8 cellular contexts compared by ENCODE assay signal in the genomic region with DNA sequence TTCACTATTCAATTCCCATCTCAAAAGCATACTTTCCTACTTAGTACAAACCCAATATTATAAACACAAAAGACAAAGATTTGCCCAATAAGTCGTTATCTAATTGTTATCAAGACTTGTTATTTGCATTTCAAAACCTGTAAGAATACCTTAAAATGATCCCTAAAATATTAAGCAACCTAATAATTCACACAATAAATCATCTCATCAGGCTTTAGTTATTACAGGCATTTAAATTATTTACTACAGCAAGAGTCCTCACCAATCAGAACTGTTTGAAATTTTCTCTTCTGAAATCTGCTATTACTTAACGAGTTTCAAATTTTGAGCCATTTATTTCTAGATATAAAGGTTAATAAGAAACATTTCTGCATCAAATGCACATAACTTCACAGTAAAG. TPM values are rescaled to one million over a fixed set of nuclear protein-coding genes. Genes with fewer than 3 reads are reported as not detected.
DNase-seq lines count a peak whose midpoint lies in the region; ATAC-seq lines count a peak whose summit lies in the region.

No MANE protein-coding gene starts in this region.

- POLR2A ChIA-PET in activated CD4-positive, alpha-beta T cell treated with anti-CD3 and anti-CD28 coated beads for 36 hours (lab: Charles Lee): no interaction called here

- H3K4me3 Mint-ChIP-seq in activated CD4-positive, alpha-beta T cell treated with anti-CD3 and anti-CD28 coated beads for 36 hours: peak overlapping the region; percentile 77
- peak overlapping the region; percentile 89 for H3K4me3 Mint-ChIP-seq in activated T-helper 1 cell treated with anti-CD3 and anti-CD28 coated beads, Interleukin-12 subunit alpha, Interleukin-12 subunit beta, Interleukin-2, Interleukin-4 antibody, amounts not matched to agents 30 ng/mL and 10 ng/mL and 1 ng/mL, durations not matched to agents 14 hours and 24 hours and 36 hours
- peak overlapping the region; percentile 90 to 99 (median 96) for H3K4me3 Mint-ChIP-seq in immature natural killer cell

- no peaks in the 10 kb centered on the region for H3K9me3 Mint-ChIP-seq in activated CD4-positive, alpha-beta T cell treated with anti-CD3 and anti-CD28 coated beads for 36 hours (ENCODE audit: low read depth)
- no peaks in the 10 kb centered on the region for H3K9me3 Mint-ChIP-seq in activated T-helper 1 cell treated with anti-CD3 and anti-CD28 coated beads, Interleukin-12 subunit alpha, Interleukin-12 subunit beta, Interleukin-2, Interleukin-4 antibody, amounts not matched to agents 30 ng/mL and 10 ng/mL and 1 ng/mL, durations not matched to agents 14 hours and 24 hours and 36 hours
- H3K9me3 Mint-ChIP-seq in immature natural killer cell: no peaks in the 10 kb centered on the region

- no peak overlapping the region for H3K27ac Mint-ChIP-seq in activated CD4-positive, alpha-beta T cell treated with anti-CD3 and anti-CD28 coated beads for 36 hours
- H3K27ac Mint-ChIP-seq in activated T-helper 1 cell treated with anti-CD3 and anti-CD28 coated beads, Interleukin-12 subunit alpha, Interleukin-12 subunit beta, Interleukin-2, Interleukin-4 antibody, amounts not matched to agents 30 ng/mL and 10 ng/mL and 1 ng/mL, durations not matched to agents 14 hours and 24 hours and 36 hours: no peak overlapping the region
- peak overlapping the region; percentile 78 to 94 (median 89) for H3K27ac Mint-ChIP-seq in immature natural killer cell

- H3K4me1 Mint-ChIP-seq in activated CD4-positive, alpha-beta T cell treated with anti-CD3 and anti-CD28 coated beads for 36 hours: peaks cover 34% of the 10 kb centered on the region
- H3K4me1 Mint-ChIP-seq in activated T-helper 1 cell treated with anti-CD3 and anti-CD28 coated beads, Interleukin-12 subunit alpha, Interleukin-12 subunit beta, Interleukin-2, Interleukin-4 antibody, amounts not matched to agents 30 ng/mL and 10 ng/mL and 1 ng/mL, durations not matched to agents 14 hours and 24 hours and 36 hours (ENCODE audit: low read depth): peaks cover 23% of the 10 kb centered on the region
- H3K4me1 Mint-ChIP-seq in immature natural killer cell: peaks cover 34 to 44% of the 10 kb centered on the region in 2 donors

- CTCF ChIA-PET in activated CD4-positive, alpha-beta T cell treated with anti-CD3 and anti-CD28 coated beads for 36 hours (lab: Charles Lee): no interaction called here

- no peaks in the 10 kb centered on the region for H3K36me3 Mint-ChIP-seq in activated CD4-positive, alpha-beta T cell treated with anti-CD3 and anti-CD28 coated beads for 36 hours (ENCODE audit: low read depth)
- no peaks in the 10 kb centered on the region for H3K36me3 Mint-ChIP-seq in activated T-helper 1 cell treated with anti-CD3 and anti-CD28 coated beads, Interleukin-12 subunit alpha, Interleukin-12 subunit beta, Interleukin-2, Interleukin-4 antibody, amounts not matched to agents 30 ng/mL and 10 ng/mL and 1 ng/mL, durations not matched to agents 14 hours and 24 hours and 36 hours (ENCODE audit: low read depth)
- no peaks in the 10 kb centered on the region for H3K36me3 Mint-ChIP-seq in immature natural killer cell

- peak overlapping the region; percentile 92 for H3K27ac ChIP-seq in temporal lobe (ENCODE audit: low read depth, low read length)

- no peak for ATAC-seq in activated CD4-positive, alpha-beta T cell treated with anti-CD3 and anti-CD28 coated beads for 36 hours
- ATAC-seq in GM21737 (IDR thresholded peaks at IDR 0.05; ENCODE audit: unreplicated experiment) (no peak), GM21447 (IDR thresholded peaks at IDR 0.05; ENCODE audit: unreplicated experiment) (no peak)

- H3K27me3 Mint-ChIP-seq in activated CD4-positive, alpha-beta T cell treated with anti-CD3 and anti-CD28 coated beads for 36 hours: peaks cover 9% of the 10 kb centered on the region
- H3K27me3 Mint-ChIP-seq in activated T-helper 1 cell treated with anti-CD3 and anti-CD28 coated beads, Interleukin-12 subunit alpha, Interleukin-12 subunit beta, Interleukin-2, Interleukin-4 antibody, amounts not matched to agents 30 ng/mL and 10 ng/mL and 1 ng/mL, durations not matched to agents 14 hours and 24 hours and 36 hours (ENCODE audit: insufficient read depth): peaks cover 19% of the 10 kb centered on the region
- H3K27me3 Mint-ChIP-seq in immature natural killer cell (ENCODE audit: low read depth in 3 of 3): peaks cover 5 to 15% (median 13%) of the 10 kb centered on the region in 3 donors

- no peak for DNase-seq in activated CD4-positive, alpha-beta T cell treated with anti-CD3 and anti-CD28 coated beads for 36 hours
- no peak for DNase-seq in activated CD4-positive, alpha-beta T cell treated with anti-CD3 and anti-CD28 coated beads for 1 hour
- no peak for DNase-seq in activated T-helper 1 cell treated with anti-CD3 and anti-CD28 coated beads, Interleukin-12 subunit alpha, Interleukin-12 subunit beta, Interleukin-2, Interleukin-4 antibody, amounts not matched to agents 30 ng/mL and 10 ng/mL and 1 ng/mL, durations not matched to agents 14 hours and 24 hours and 36 hours (ENCODE audit: low spot score)
- peak in 1 of 3 donors; percentile 6 for DNase-seq in immature natural killer cell
- DNase-seq in NCI-H2196 treated with DMSO at 0.1 percent for 48 hours (lab: John Stamatoyannopoulos, UW; ENCODE audit: unreplicated experiment): no peak

- intact Hi-C loops in activated CD4-positive, alpha-beta T cell treated with anti-CD3 and anti-CD28 coated beads for 36 hours (cut with DNase I, micrococcal nuclease): loop anchor here in 1 of 2 experiments (2.0 to 5.0 kb wide), 3 partner anchors 136 to 186 kb away; a partner anchor contains a TSS
- intact Hi-C loops in activated T-helper 1 cell treated with anti-CD3 and anti-CD28 coated beads, Interleukin-12 subunit alpha, Interleukin-12 subunit beta, Interleukin-2, Interleukin-4 antibody, amounts not matched to agents 30 ng/mL and 10 ng/mL and 1 ng/mL, durations not matched to agents 14 hours and 24 hours and 36 hours (cut with micrococcal nuclease): loop anchor here (2.0 to 5.0 kb wide), 3 partner anchors 199 to 696 kb away; a partner anchor contains a TSS

RNA-seq across cellular contexts. Expression of a gene that starts 1.6 kb away (rescaled TPM):
- 10 to 100 TPM; 10.1 to 11.3 TPM for total RNA-seq in activated CD4-positive, alpha-beta T cell treated with anti-CD3 and anti-CD28 coated beads for 36 hours
- 6.4 and 8.4 TPM in 2 replicates for total RNA-seq in activated T-helper 1 cell treated with anti-CD3 and anti-CD28 coated beads, Interleukin-12 subunit alpha, Interleukin-12 subunit beta, Interleukin-2, Interleukin-4 antibody, amounts not matched to agents 30 ng/mL and 10 ng/mL and 1 ng/mL, durations not matched to agents 14 hours and 24 hours and 36 hours
- 1 to 10 TPM; 1.4 to 8.9 (median 2.0) TPM for polyA plus RNA-seq in immature natural killer cell
- 302 TPM for total RNA-seq in temporal lobe

Comparison
In these comparisons a context has a peak if more than half of its experiments do, and no peak if none do; other contexts are left out.
1. H3K27ac Mint-ChIP-seq: peak in immature natural killer cell (6 of 6); none in activated CD4-positive, alpha-beta T cell treated with anti-CD3 and anti-CD28 coated beads for 36 hours (single experiment) and activated T-helper 1 cell treated with anti-CD3 and anti-CD28 coated beads, Interleukin-12 subunit alpha, Interleukin-12 subunit beta, Interleukin-2, Interleukin-4 antibody, amounts not matched to agents 30 ng/mL and 10 ng/mL and 1 ng/mL, durations not matched to agents 14 hours and 24 hours and 36 hours (single experiment).
2. RNA of a gene that starts 1.6 kb away (total RNA-seq): 302 TPM in temporal lobe (single experiment); 10.1 to 11.3 TPM in activated CD4-positive, alpha-beta T cell treated with anti-CD3 and anti-CD28 coated beads for 36 hours and 6.4 to 8.4 TPM in activated T-helper 1 cell treated with anti-CD3 and anti-CD28 coated beads, Interleukin-12 subunit alpha, Interleukin-12 subunit beta, Interleukin-2, Interleukin-4 antibody, amounts not matched to agents 30 ng/mL and 10 ng/mL and 1 ng/mL, durations not matched to agents 14 hours and 24 hours and 36 hours; every median in the first group is over 10 times any median in the second.
3. Peak in every context shown above with its lines, with median percentiles within 50 percentile points of each other: H3K4me3 Mint-ChIP-seq.